Comparison of ENCODE assay signal across 8 cellular contexts in the genomic region with DNA sequence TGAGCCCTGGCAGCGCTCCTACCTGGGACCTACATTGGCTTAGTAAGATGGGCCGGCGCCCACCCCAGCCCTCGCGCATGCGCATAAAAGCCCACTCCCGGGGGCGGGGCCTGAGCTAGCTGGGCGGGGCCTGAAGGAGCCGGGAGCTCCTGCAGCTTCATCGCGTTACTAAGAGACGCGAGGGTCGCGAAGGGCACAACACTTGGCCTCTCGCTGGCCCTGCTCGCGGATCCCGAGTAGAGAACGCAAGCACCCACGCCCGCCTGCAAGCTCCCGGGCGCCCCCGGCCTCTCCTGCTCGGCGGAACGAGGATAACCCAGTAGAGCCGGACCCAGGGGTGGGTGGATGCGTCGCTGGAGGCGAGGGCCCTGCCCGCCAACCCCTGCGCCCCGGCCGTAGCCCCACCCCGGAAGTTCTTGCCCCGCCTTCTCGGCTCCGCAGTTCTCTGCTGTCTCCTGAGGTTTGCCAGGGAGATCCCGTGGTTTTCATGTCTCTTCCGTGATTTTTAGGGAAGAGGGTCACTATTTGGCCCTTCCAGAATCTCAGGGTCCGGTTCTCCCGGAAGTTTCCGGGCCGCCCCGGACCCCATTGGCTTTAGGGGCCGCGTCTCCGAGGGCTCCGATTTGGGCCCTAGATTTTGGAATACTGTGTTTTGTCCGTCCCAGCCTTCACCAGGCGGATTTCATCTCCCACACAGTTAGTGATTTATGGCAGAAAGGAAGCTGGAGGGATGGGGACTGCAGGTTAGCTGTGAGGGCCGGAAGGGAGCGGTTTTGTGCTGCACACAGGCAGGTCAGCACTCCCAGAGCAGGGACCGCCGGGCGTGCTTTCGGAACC. TPM values are rescaled to one million over a fixed set of nuclear protein-coding genes. Genes with fewer than 3 reads are reported as not detected.
DNase-seq lines count a peak whose midpoint lies in the region; ATAC-seq, FAIRE-seq and TF ChIP-seq lines count a peak whose summit lies in the region.

A gene with protein sequence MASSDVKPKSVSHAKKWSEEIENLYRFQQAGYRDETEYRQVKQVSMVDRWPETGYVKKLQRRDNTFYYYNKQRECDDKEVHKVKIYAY (plus strand): TSS at position 168 of the 837 bp plus-strand sequence. CDS start 7,081 bp downstream, outside the sequence.

- no peaks in the 10 kb centered on the region for H3K9me3 Mint-ChIP-seq in T-helper 2 cell treated with Interferon-gamma antibody and Interleukin-4, amounts not matched to agents 5 μg/mL and 100 μg/mL, for 36 hours
- H3K9me3 Mint-ChIP-seq in astrocyte (ENCODE audit: unreplicated experiment) = no peaks in the 10 kb centered on the region

- H3K4me2 ChIP-seq in astrocyte (ENCODE audit: low read length) = peak within 1 kb of the TSS; percentile 97

- no peaks in the 10 kb centered on the region for H3K27me3 ChIP-seq in astrocyte (ENCODE audit: insufficient read depth, low read length)
- no peaks in the 10 kb centered on the region for H3K27me3 ChIP-seq in rectal smooth muscle tissue (ENCODE audit: control insufficient read depth, insufficient read depth, low read length)
- no peaks in the 10 kb centered on the region for H3K27me3 ChIP-seq in aorta (ENCODE audit: control insufficient read depth in 1 of 2, insufficient read depth in 2 of 2, low read length in 1 of 2)

- H3K36me3 Mint-ChIP-seq in T-helper 2 cell treated with Interferon-gamma antibody and Interleukin-4, amounts not matched to agents 5 μg/mL and 100 μg/mL, for 36 hours (ENCODE audit: low read depth) = peaks cover 1% of the 10 kb centered on the region
- H3K36me3 Mint-ChIP-seq in astrocyte (ENCODE audit: low read depth, unreplicated experiment) = no peaks in the 10 kb centered on the region

- H3K9ac ChIP-seq in astrocyte (ENCODE audit: low read length) (peak within 1 kb of the TSS; percentile 94), rectal smooth muscle tissue (ENCODE audit: low read length) (peak within 1 kb of the TSS; percentile 97)

- H3K4me3 Mint-ChIP-seq in T-helper 2 cell treated with Interferon-gamma antibody and Interleukin-4, amounts not matched to agents 5 μg/mL and 100 μg/mL, for 36 hours = peak within 1 kb of the TSS; percentile 97
- H3K4me3 Mint-ChIP-seq in astrocyte (ENCODE audit: unreplicated experiment) = peak within 1 kb of the TSS; percentile 91

- DNase-seq in NCI-H187 treated with DMSO at 0.1 percent for 48 hours (lab: John Stamatoyannopoulos, UW) (peak; percentile 60), astrocyte (ENCODE audit: low read depth) (peak; percentile 89), hepatic stellate cell (ENCODE audit: low spot score) (peak; percentile 98), aorta (peak; percentile 95 to 97)
- DNase-seq in T-helper 2 cell treated with Interferon-gamma antibody and Interleukin-4, amounts not matched to agents 5 μg/mL and 100 μg/mL, for 36 hours (ENCODE audit: low spot score) = peak; percentile 92

- H4K20me1 ChIP-seq in astrocyte (ENCODE audit: insufficient read depth, low read length) = no peaks in the 10 kb centered on the region

- peaks cover 26% of the 10 kb centered on the region for H3K4me1 Mint-ChIP-seq in T-helper 2 cell treated with Interferon-gamma antibody and Interleukin-4, amounts not matched to agents 5 μg/mL and 100 μg/mL, for 36 hours (ENCODE audit: low read depth)
- H3K4me1 Mint-ChIP-seq in astrocyte (ENCODE audit: low read depth, unreplicated experiment) = peaks cover 4% of the 10 kb centered on the region

- intact Hi-C loops in aorta (cut with DNase I) = loop anchor here (1.0 to 10.0 kb wide), 3 partner anchors 138 to 209 kb away; a partner anchor contains a TSS

- H3K4me3 ChIP-seq in astrocyte (ENCODE audit: insufficient read depth, low read depth, low read length) (peak within 1 kb of the TSS; percentile 82), rectal smooth muscle tissue (ENCODE audit: low read length) (peak within 1 kb of the TSS; percentile 93), aorta (ENCODE audit: low read length in 2 of 2) (peak within 1 kb of the TSS; percentile 40 to 72)

- H3K4me1 ChIP-seq in astrocyte (ENCODE audit: insufficient read depth, low read length) (no peaks in the 10 kb centered on the region), rectal smooth muscle tissue (ENCODE audit: control insufficient read depth, insufficient read depth, low read length) (no peaks in the 10 kb centered on the region), aorta (ENCODE audit: control insufficient read depth in 1 of 2, insufficient read depth in 2 of 2, low read length in 2 of 2) (no peaks in the 10 kb centered on the region)

- peak within 1 kb of the TSS; percentile 92 for H3K27ac ChIP-seq in astrocyte (ENCODE audit: low read depth, low read length)
- H3K27ac ChIP-seq in rectal smooth muscle tissue (ENCODE audit: low read depth, low read length) = peak within 1 kb of the TSS; percentile 96
- peak within 1 kb of the TSS; percentile 64 to 84 for H3K27ac ChIP-seq in aorta (ENCODE audit: low read depth in 1 of 2, low read length in 2 of 2)

- no peaks in the 10 kb centered on the region for H3K9me3 ChIP-seq in astrocyte (ENCODE audit: insufficient read depth, low read depth, low read length)
- H3K9me3 ChIP-seq in aorta (ENCODE audit: control insufficient read depth, low read length) = no peaks in the 10 kb centered on the region

- peak within 1 kb of the TSS; percentile 96 for H2AFZ ChIP-seq in astrocyte (ENCODE audit: low read depth, low read length)

- no peaks in the 10 kb centered on the region for H3K36me3 ChIP-seq in astrocyte (ENCODE audit: insufficient read depth, low read length)
- H3K36me3 ChIP-seq in rectal smooth muscle tissue (ENCODE audit: control insufficient read depth, insufficient read depth, low read length) = no peaks in the 10 kb centered on the region
- H3K36me3 ChIP-seq in aorta (ENCODE audit: control insufficient read depth in 1 of 2, insufficient read depth in 2 of 2, low read length in 1 of 2) = no peaks in the 10 kb centered on the region

- WGBS in aorta, 2 donors = 0 to 1% methylated on average over 60 of the region's 60 CpGs

- peak; percentile 78 for ATAC-seq in GM18505 (IDR thresholded peaks at IDR 0.05; ENCODE audit: unreplicated experiment)
- peak; percentile 75 for ATAC-seq in HG02970 (IDR thresholded peaks at IDR 0.05; ENCODE audit: low FRiP score, unreplicated experiment)
- peak; percentile 98 for ATAC-seq in aorta (ENCODE audit: low FRiP score)

- H3K79me2 ChIP-seq in astrocyte (ENCODE audit: insufficient read depth, low read length) = no peaks in the 10 kb centered on the region

- no peak for FAIRE-seq in astrocyte (lab: Jason Lieb, UNC)

- no peaks in the 10 kb centered on the region for H3K27me3 Mint-ChIP-seq in T-helper 2 cell treated with Interferon-gamma antibody and Interleukin-4, amounts not matched to agents 5 μg/mL and 100 μg/mL, for 36 hours (ENCODE audit: low read depth)
- no peaks in the 10 kb centered on the region for H3K27me3 Mint-ChIP-seq in astrocyte (ENCODE audit: low read depth, unreplicated experiment)

- peak within 1 kb of the TSS; percentile 98 for H3K27ac Mint-ChIP-seq in T-helper 2 cell treated with Interferon-gamma antibody and Interleukin-4, amounts not matched to agents 5 μg/mL and 100 μg/mL, for 36 hours
- peak within 1 kb of the TSS; percentile 99 for H3K27ac Mint-ChIP-seq in astrocyte (ENCODE audit: unreplicated experiment)

- TF ChIP-seq CTCF in astrocyte (IDR thresholded peaks at IDR 0.05; ENCODE audit: insufficient read depth, low read depth, low read length) = no peak

- TF ChIP-seq POLR2A in GM18505 (IDR thresholded peaks at IDR 0.05; ENCODE audit: borderline replicate concordance, extremely low read depth, insufficient read depth, insufficient read length) = peak; percentile 66

RNA-seq across cellular contexts. Expression of the gene that starts here (rescaled TPM):
- total RNA-seq in astrocyte = 0.43 and 0.53 TPM in 2 replicates
- total RNA-seq in aorta = not detected
- not detected for polyA plus RNA-seq in aorta

Comparison
In these comparisons a context has a peak if more than half of its experiments do, and no peak if none do; other contexts are left out.
1. Peak in every context shown above with its lines: DNase-seq, ATAC-seq, H3K4me3 ChIP-seq and H3K27ac ChIP-seq.
2. Peak in DNase-seq, H3K4me3 ChIP-seq, H3K27ac ChIP-seq, H3K9ac ChIP-seq and H3K4me2 ChIP-seq in astrocyte; RNA of the gene not detected or under 1 TPM.
3. Peak in DNase-seq, ATAC-seq, H3K4me3 ChIP-seq and H3K27ac ChIP-seq in aorta; RNA of the gene not detected or under 1 TPM.